Comparison of ENCODE assay signal across 29 cellular contexts in genomic region chr12:128471491-128471890, GRCh38.
"Had no signal": no experiment of that assay in that cellular context is flagged by ENCODE, and none has a peak within 500 bp of the region (broad histone marks: within the 10 kb centered on the region; RNA-seq: fewer than 3 reads in every experiment).

No MANE protein-coding gene starts in this region.

- H3K36me3 Mint-ChIP-seq: stimulated activated memory B cell treated with anti-CD40 and anti-IgM and Interleukin-4, amounts not matched to agents 10 μg/mL and 1 μg/mL and 100 μg/mL, for 72 hours had no signal

- FAIRE-seq: urothelium cell line had no signal

- H3K4me3 ChIP-seq: stomach, suprapubic skin, testis, thoracic aorta, thyroid gland, tibial artery, tibial nerve, transverse colon, upper lobe of left lung, upper lobe of right lung, uterus, vagina had no signal

- H3K27me3 ChIP-seq: suprapubic skin, testis, thyroid gland, tibial artery, tibial nerve, transverse colon, upper lobe of left lung, upper lobe of right lung, uterus, vagina had no signal

- H3K36me3 ChIP-seq: stomach, suprapubic skin, thoracic aorta, thyroid gland, tibial artery, tibial nerve, transverse colon, upper lobe of left lung, upper lobe of right lung, uterus, vagina had no signal

- H3K9me3 Mint-ChIP-seq: type B pancreatic cell had no signal

- H3K4me3 Mint-ChIP-seq: stimulated activated effector memory CD8-positive, alpha-beta T cell treated with anti-CD3 and anti-CD28 coated beads, Interleukin-12 subunit alpha, Interleukin-12 subunit beta, amount 100 ng/mL, for 72 hours; stimulated activated memory B cell treated with anti-CD40 and anti-IgM and Interleukin-4, amounts not matched to agents 10 μg/mL and 1 μg/mL and 100 μg/mL, for 72 hours; stimulated activated naive B cell treated with anti-CD40 and anti-IgM and Interleukin-4, amounts not matched to agents 10 μg/mL and 1 μg/mL and 100 μg/mL, for 72 hours; stimulated activated naive CD8-positive, alpha-beta T cell treated with anti-CD3 and anti-CD28 coated beads, Interleukin-15, amount 100 ng/mL, for 72 hours; stimulated activated naive CD8-positive, alpha-beta T cell treated with anti-CD3 and anti-CD28 coated beads, Interleukin-15, Interleukin-2, amounts not matched to agents 100 ng/mL and 50 ng/mL, for 24 hours; type B pancreatic cell had no signal

- DNase-seq: stimulated activated CD4-positive, alpha-beta T cell treated with anti-CD3 and anti-CD28 coated beads, Interleukin-2, amount 100 ng/mL, for 48 hours; stimulated activated CD4-positive, alpha-beta T cell treated with anti-CD3 and anti-CD28 coated beads, Interleukin-4, amount 100 ng/mL, for 1 hour; stimulated activated CD4-positive, alpha-beta T cell treated with anti-CD3 and anti-CD28 coated beads, Interleukin-4, amount 100 ng/mL, for 24 hours; stimulated activated CD4-positive, alpha-beta T cell treated with anti-CD3 and anti-CD28 coated beads, Interleukin-4, amount 100 ng/mL, for 4 hours; stimulated activated CD8-positive, alpha-beta memory T cell treated with anti-CD3 and anti-CD28 coated beads, Interleukin-4, amount 100 ng/mL, for 48 hours; stimulated activated naive B cell treated with anti-CD40 and anti-IgM and Interleukin-4, amounts not matched to agents 10 μg/mL and 1 μg/mL and 100 μg/mL, for 72 hours; stimulated activated naive CD4-positive, alpha-beta T cell; stimulated activated naive CD4-positive, alpha-beta T cell treated with Interleukin-2 at 50 U/mL for 16 hours; stimulated activated naive CD8-positive, alpha-beta T cell treated with anti-CD3 and anti-CD28 coated beads, Interleukin-15, amount 100 ng/mL, for 72 hours; stimulated activated naive CD8-positive, alpha-beta T cell treated with anti-CD3 and anti-CD28 coated beads, Interleukin-15, Interleukin-2, amounts not matched to agents 100 U/mL and 50 U/mL, for 24 hours; stomach; substantia nigra; testis; thyroid gland; tibial artery; transverse colon; trophoblast cell; upper lobe of left lung; upper lobe of right lung; uterus had no signal

- H3K27me3 Mint-ChIP-seq: stimulated activated memory B cell treated with anti-CD40 and anti-IgM and Interleukin-4, amounts not matched to agents 10 μg/mL and 1 μg/mL and 100 μg/mL, for 72 hours; stimulated activated naive CD8-positive, alpha-beta T cell treated with anti-CD3 and anti-CD28 coated beads, Interleukin-15, amount 100 ng/mL, for 72 hours; stimulated activated naive CD8-positive, alpha-beta T cell treated with anti-CD3 and anti-CD28 coated beads, Interleukin-15, Interleukin-2, amounts not matched to agents 100 ng/mL and 50 ng/mL, for 24 hours had no signal

- H3K4me1 ChIP-seq: stomach, suprapubic skin, testis, thyroid gland, tibial artery, tibial nerve, transverse colon, upper lobe of left lung, upper lobe of right lung, uterus, vagina had no signal

- H3K27ac Mint-ChIP-seq: stimulated activated effector memory CD8-positive, alpha-beta T cell treated with anti-CD3 and anti-CD28 coated beads, Interleukin-12 subunit alpha, Interleukin-12 subunit beta, amount 100 ng/mL, for 72 hours; stimulated activated memory B cell treated with anti-CD40 and anti-IgM and Interleukin-4, amounts not matched to agents 10 μg/mL and 1 μg/mL and 100 μg/mL, for 72 hours; stimulated activated naive B cell treated with anti-CD40 and anti-IgM and Interleukin-4, amounts not matched to agents 10 μg/mL and 1 μg/mL and 100 μg/mL, for 72 hours; stimulated activated naive CD8-positive, alpha-beta T cell treated with anti-CD3 and anti-CD28 coated beads, Interleukin-15, Interleukin-2, amounts not matched to agents 100 ng/mL and 50 ng/mL, for 24 hours; type B pancreatic cell had no signal

- H3K4me1 Mint-ChIP-seq: stimulated activated memory B cell treated with anti-CD40 and anti-IgM and Interleukin-4, amounts not matched to agents 10 μg/mL and 1 μg/mL and 100 μg/mL, for 72 hours; stimulated activated naive B cell treated with anti-CD40 and anti-IgM and Interleukin-4, amounts not matched to agents 10 μg/mL and 1 μg/mL and 100 μg/mL, for 72 hours; stimulated activated naive CD8-positive, alpha-beta T cell treated with anti-CD3 and anti-CD28 coated beads, Interleukin-15, amount 100 ng/mL, for 72 hours had no signal

- ATAC-seq: stimulated activated effector memory CD8-positive, alpha-beta T cell treated with anti-CD3 and anti-CD28 coated beads, Interleukin-12 subunit alpha, Interleukin-12 subunit beta, amount 100 ng/mL, for 72 hours; stimulated activated memory B cell treated with anti-CD40 and anti-IgM and Interleukin-4, amounts not matched to agents 10 μg/mL and 1 μg/mL and 100 μg/mL, for 72 hours; stimulated activated naive B cell treated with anti-CD40 and anti-IgM and Interleukin-4, amounts not matched to agents 10 μg/mL and 1 μg/mL and 100 μg/mL, for 72 hours; stimulated activated naive CD8-positive, alpha-beta T cell treated with anti-CD3 and anti-CD28 coated beads, Interleukin-15, amount 100 ng/mL, for 72 hours; stimulated activated naive CD8-positive, alpha-beta T cell treated with anti-CD3 and anti-CD28 coated beads, Interleukin-15, Interleukin-2, amounts not matched to agents 100 U/mL and 50 U/mL, for 24 hours; upper lobe of right lung had no signal

- H3K9me3 ChIP-seq: testis, thoracic aorta, thyroid gland, tibial artery, transverse colon, upper lobe of left lung, upper lobe of right lung, uterus, vagina had no signal

- H3K27ac ChIP-seq: stomach, suprapubic skin, testis, thoracic aorta, thyroid gland, tibial artery, tibial nerve, transverse colon, upper lobe of left lung, upper lobe of right lung, uterus, vagina had no signal
